Comparison of ENCODE assay signal across 17 cellular contexts in the genomic region with DNA sequence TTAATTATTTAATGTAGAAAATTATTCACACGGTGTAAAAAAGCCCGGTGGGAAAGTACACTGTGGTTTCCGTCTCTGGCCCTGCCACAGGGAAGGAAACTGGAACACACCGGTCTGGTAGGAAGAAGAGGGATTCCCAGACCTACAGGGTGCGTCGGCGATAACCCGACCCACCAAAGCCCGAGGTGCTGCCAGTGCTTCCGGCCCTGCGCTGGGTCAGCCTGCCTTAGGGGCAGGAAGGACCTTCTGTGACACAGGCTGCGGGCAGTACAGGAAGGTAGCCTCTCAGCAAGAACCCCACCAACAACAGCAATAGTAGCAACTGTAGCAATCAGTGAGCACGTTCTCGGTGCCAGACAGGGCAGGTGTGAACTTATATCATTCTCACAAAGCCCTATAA.
DNase-seq lines count a peak whose midpoint lies in the region; ATAC-seq, FAIRE-seq and TF ChIP-seq lines count a peak whose summit lies in the region.
"Had no signal": no experiment of that assay in that cellular context is flagged by ENCODE, and none has a peak within 500 bp of the region (broad histone marks: within the 10 kb centered on the region; RNA-seq: fewer than 3 reads in every experiment).

No MANE protein-coding gene starts in this region.

- no peaks in the 10 kb centered on the region for H3K9me3 ChIP-seq in BLaER1
- H3K9me3 ChIP-seq in H9 (ENCODE audit: control insufficient read depth, low read depth, low read length): no peaks in the 10 kb centered on the region
- no peaks in the 10 kb centered on the region for H3K9me3 ChIP-seq in H1 (ENCODE audit: insufficient read depth in 2 of 2, low read depth in 1 of 2, low read length in 1 of 2)
- no peaks in the 10 kb centered on the region for H3K9me3 ChIP-seq in neural progenitor cell (ENCODE audit: low read depth)
- H3K9me3 ChIP-seq: A549 had no signal

- no peak for TF ChIP-seq POLR2A in H1 (IDR thresholded peaks at IDR 0.05; ENCODE audit: control extremely low read depth in 1 of 2, low read depth in 2 of 2, low read length in 2 of 2)

- H3F3A ChIP-seq in neural progenitor cell (ENCODE audit: low read depth): no peaks in the 10 kb centered on the region

- H3K4ac ChIP-seq in H9 (ENCODE audit: low read depth, low read length): no peak overlapping the region
- H3K4ac ChIP-seq in H1 (replicated peaks; ENCODE audit: insufficient read length, low read depth, low read length): no peak overlapping the region

- H4K5ac ChIP-seq in H9 (ENCODE audit: insufficient read length, low read depth, low read length) (no peak overlapping the region), H1 (ENCODE audit: insufficient read length, low read depth, low read length) (no peak overlapping the region)

- peak; percentile 56 for DNase-seq in H9
- no peak for DNase-seq in H1 (ENCODE audit: low read depth in 1 of 2, low spot score in 2 of 2)
- DNase-seq in neural progenitor cell (ENCODE audit: low spot score): no peak
- DNase-seq in NCI-H748 treated with DMSO at 0.1 percent for 48 hours (lab: John Stamatoyannopoulos, UW): no peak
- DNase-seq: CD4-positive, CD25-positive, alpha-beta regulatory T cell; DMS79; NCI-H2029; NCI-H510A; SIG-M5 had no signal

- H3K27me3 Mint-ChIP-seq in H9 (ENCODE audit: low read depth): peaks cover 22% of the 10 kb centered on the region
- peaks cover 6% of the 10 kb centered on the region for H3K27me3 Mint-ChIP-seq in neural progenitor cell (ENCODE audit: insufficient read depth, low read depth)

- CTCF ChIA-PET in H1 (lab: Charles Lee; ENCODE audit: partially characterized antibody): interaction anchor here (0.6 to 3.6 kb wide), 33 partner anchors 9 to 1242 kb away, joined by 3 to 24 read pairs (median 4); no protein-coding TSS in a partner anchor

- no peaks in the 10 kb centered on the region for H3K36me3 Mint-ChIP-seq in H9 (ENCODE audit: insufficient read depth in 1 of 3, low read depth in 3 of 3)
- H3K36me3 Mint-ChIP-seq in neural progenitor cell: no peaks in the 10 kb centered on the region
- H3K36me3 Mint-ChIP-seq: CD4-positive, CD25-positive, alpha-beta regulatory T cell had no signal

- H3K36me3 ChIP-seq in BLaER1 (no peaks in the 10 kb centered on the region), H1 (ENCODE audit: control insufficient read depth in 2 of 4, insufficient read depth in 4 of 4, low read length in 3 of 4) (no peaks in the 10 kb centered on the region; a peak in 1 of 8 replicates), neural progenitor cell (no peaks in the 10 kb centered on the region)

- no peaks in the 10 kb centered on the region for H4K20me1 ChIP-seq in BLaER1
- H4K20me1 ChIP-seq in H9 (ENCODE audit: control insufficient read depth, insufficient read depth, insufficient read length): no peaks in the 10 kb centered on the region
- H4K20me1 ChIP-seq in H1 (replicated peaks in 1 of 2; ENCODE audit: control insufficient read depth in 1 of 2, insufficient read depth in 2 of 2, low read length in 2 of 2): no peaks in the 10 kb centered on the region
- H4K20me1 ChIP-seq in neural progenitor cell (ENCODE audit: low read depth): no peaks in the 10 kb centered on the region

- H3K4me2 ChIP-seq in BLaER1 (peak overlapping the region; percentile 92), H9 (ENCODE audit: insufficient read depth, insufficient read length, low read length) (no peak overlapping the region), H1 (ENCODE audit: insufficient read depth in 1 of 2, low read depth in 2 of 2, low read length in 2 of 2) (no peak overlapping the region), neural progenitor cell (peak overlapping the region; percentile 21)
- H3K4me2 ChIP-seq: A549 had no signal

- H3K4me1 Mint-ChIP-seq in H9 (peaks cover 27 to 30% of the 10 kb centered on the region in 2 experiments), neural progenitor cell (peaks cover 29% of the 10 kb centered on the region)
- H3K4me1 Mint-ChIP-seq: IgD-negative memory B cell had no signal

- TF ChIP-seq CTCF in H9 (conservative IDR thresholded peaks at IDR 0.05) (no peak), H1 (IDR thresholded peaks at IDR 0.05; ENCODE audit: control extremely low read depth in 1 of 3, insufficient read depth in 1 of 3, low read depth in 1 of 3, low read length in 3 of 3) (no peak), neural progenitor cell (IDR thresholded peaks at IDR 0.05) (no peak)

- no peaks in the 10 kb centered on the region for H3K23me2 ChIP-seq in H9 (ENCODE audit: insufficient read length, low read depth, low read length, poor library complexity, severe bottlenecking)
- no peaks in the 10 kb centered on the region for H3K23me2 ChIP-seq in H1 (ENCODE audit: low read depth, low read length)

- no peak overlapping the region for H3K9ac ChIP-seq in BLaER1
- no peak overlapping the region for H3K9ac ChIP-seq in H9 (ENCODE audit: extremely low read depth, insufficient read length, low read length)
- H3K9ac ChIP-seq in H1 (replicated peaks in 1 of 4; ENCODE audit: extremely low read depth in 1 of 4, low read depth in 3 of 4, low read length in 3 of 4): 0 out of 7 replicates have a peak overlapping the region, but pooled peaks of 1 of the 4 experiments have one; percentile 13
- H3K9ac ChIP-seq in neural progenitor cell: no peak overlapping the region
- H3K9ac ChIP-seq: GM23248 had no signal

- no peak overlapping the region for H4K8ac ChIP-seq in H9 (replicated peaks; ENCODE audit: insufficient read length, low read depth, low read length)
- no peak overlapping the region for H4K8ac ChIP-seq in H1 (ENCODE audit: extremely low read depth, insufficient read depth, low read length)

- H2BK15ac ChIP-seq in H9 (ENCODE audit: low read depth, low read length) (no peak overlapping the region), H1 (ENCODE audit: low read length) (peak overlapping the region; percentile 55; the same call in 1 of the 2 replicates)

- no peak for FAIRE-seq in H1 (lab: Jason Lieb, UNC)
- FAIRE-seq: A549, GM12892 had no signal

- H3K18ac ChIP-seq in H9 (ENCODE audit: insufficient read length, low read depth, low read length) (no peak overlapping the region), H1 (ENCODE audit: extremely low read depth, low read length) (peak overlapping the region; percentile 54; the same call in 1 of the 2 replicates)

- H3K56ac ChIP-seq in H9 (ENCODE audit: insufficient read length, low read depth, low read length) (no peak overlapping the region), H1 (replicated peaks; ENCODE audit: insufficient read length, low read depth, low read length) (no peak overlapping the region)

- no CpG with 5 or more reads among the region's 14 CpGs for WGBS in H9 (ENCODE audit: extremely low coverage, insufficient read length, low lambda C conversion rate)
- WGBS in H1 (ENCODE audit: extremely low coverage in 1 of 2, insufficient coverage in 1 of 2, insufficient read length in 1 of 2, insufficient replicate concordance in 2 of 2, low coverage in 1 of 2, low lambda C conversion rate in 2 of 2, missing lambda C conversion rate in 1 of 2), 2 experiments: 89% methylated on average over 14 of the region's 14 CpGs; no CpG with 5 or more reads in 1 of the 2 experiments

- H3K14ac ChIP-seq in H9 (ENCODE audit: insufficient read depth, low read length): no peak overlapping the region
- H3K14ac ChIP-seq in H1 (ENCODE audit: insufficient read length): no peak overlapping the region

- ATAC-seq in HG03469 (IDR thresholded peaks at IDR 0.05; ENCODE audit: unreplicated experiment) (no peak), GM19467 (IDR thresholded peaks at IDR 0.05; ENCODE audit: unreplicated experiment) (no peak)

- H2BK5ac ChIP-seq in H9 (ENCODE audit: insufficient read length, low read length) (no peak overlapping the region), H1 (ENCODE audit: low read depth, low read length) (no peak overlapping the region; the same call in 1 of the 2 replicates)

- H3K79me2 ChIP-seq in H9 (ENCODE audit: insufficient read depth, low read length) (no peaks in the 10 kb centered on the region), H1 (ENCODE audit: control insufficient read depth in 1 of 2, insufficient read depth in 2 of 2, low read length in 2 of 2) (no peaks in the 10 kb centered on the region), neural progenitor cell (ENCODE audit: low read depth) (no peaks in the 10 kb centered on the region)

- no peaks in the 10 kb centered on the region for H3K79me1 ChIP-seq in H9 (ENCODE audit: insufficient read depth, low read depth, low read length, poor library complexity, severe bottlenecking)
- H3K79me1 ChIP-seq in H1 (ENCODE audit: low read depth, low read length): no peaks in the 10 kb centered on the region

- TF ChIP-seq EP300 in H1 (IDR thresholded peaks at IDR 0.05; ENCODE audit: borderline replicate concordance in 1 of 2, low read depth in 2 of 2, low read length in 2 of 2): no peak

- H2BK120ac ChIP-seq in H9 (ENCODE audit: low read depth, low read length, poor library complexity, severe bottlenecking) (no peak overlapping the region), H1 (replicated peaks; ENCODE audit: low read depth, low read length) (no peak overlapping the region)

- H3K27me3 ChIP-seq in BLaER1 (no peaks in the 10 kb centered on the region), H9 (ENCODE audit: insufficient read depth, low read length) (no peaks in the 10 kb centered on the region; the same call in 1 of the 2 replicates), H1 (replicated peaks in 1 of 4; ENCODE audit: control insufficient read depth in 3 of 4, extremely low read depth in 1 of 4, insufficient read depth in 3 of 4, low read length in 3 of 4) (0 out of 7 replicates have a peak, but pooled peaks cover 0 to 3% (median 0%) of the 10 kb centered on the region in 4 experiments), neural progenitor cell (no peaks in the 10 kb centered on the region)

- H3K4me3 Mint-ChIP-seq in H9 (no peak overlapping the region), neural progenitor cell (no peak overlapping the region)
- H3K4me3 Mint-ChIP-seq: CD4-positive, CD25-positive, alpha-beta regulatory T cell; HFFc6; IgD-negative memory B cell had no signal

- POLR2A ChIA-PET in H1 (lab: Charles Lee; ENCODE audit: partially characterized antibody): interaction anchor here (0.6 to 1.1 kb wide), 3 partner anchors 9 to 300 kb away, joined by 3 to 4 read pairs (median 3); no protein-coding TSS in a partner anchor

- H3K27ac ChIP-seq in BLaER1 (0 out of 2 replicates have a peak overlapping the region, but pooled peaks have one; percentile 1), H9 (ENCODE audit: insufficient read length, low read depth, low read length) (no peak overlapping the region), H1 (ENCODE audit: low read depth, low read length) (no peak overlapping the region), neural progenitor cell (no peak overlapping the region)
- H3K27ac ChIP-seq: A549, GM23248 had no signal

- H3K4me1 ChIP-seq in BLaER1 (peaks cover 47% of the 10 kb centered on the region), H9 (ENCODE audit: insufficient read depth, low read length) (peaks cover 7% of the 10 kb centered on the region), H1 (replicated peaks in 1 of 4; ENCODE audit: control insufficient read depth in 3 of 4, insufficient read depth in 4 of 4, low read length in 3 of 4) (peaks cover 3 to 25% (median 14%) of the 10 kb centered on the region in 4 experiments; a peak in 5 of 7 replicates), neural progenitor cell (peaks cover 7% of the 10 kb centered on the region)
- H3K4me1 ChIP-seq: A549 had no signal

- H3K4me3 ChIP-seq in BLaER1 (no peak overlapping the region), H1 (ENCODE audit: extremely low read depth in 1 of 4, insufficient read depth in 2 of 4, low read depth in 3 of 4, low read length in 4 of 4) (no peak overlapping the region), neural progenitor cell (no peak overlapping the region)
- H3K4me3 ChIP-seq: A549, GM23248 had no signal

- H4K91ac ChIP-seq in H9 (ENCODE audit: insufficient read length, low read depth, low read length): no peak overlapping the region
- no peak overlapping the region for H4K91ac ChIP-seq in H1 (replicated peaks; ENCODE audit: insufficient read length, low read length)

- H3K27ac Mint-ChIP-seq in H9: peak overlapping the region in 1 of 3 experiments; percentile 64; a peak in 1 of 7 replicates
- no peak overlapping the region for H3K27ac Mint-ChIP-seq in neural progenitor cell
- H3K27ac Mint-ChIP-seq: CD4-positive, CD25-positive, alpha-beta regulatory T cell; HFFc6; IgD-negative memory B cell had no signal

- H2BK12ac ChIP-seq in H9 (ENCODE audit: insufficient read length, low read depth, low read length): no peak overlapping the region
- no peak overlapping the region for H2BK12ac ChIP-seq in H1 (ENCODE audit: low read depth, low read length)

- TF ChIP-seq RAD21 in H1 (IDR thresholded peaks at IDR 0.05 in 1 of 2, conservative IDR thresholded peaks at IDR 0.05 in 1 of 2; ENCODE audit: low read depth in 2 of 2, low read length in 2 of 2): no peak

- H3K23ac ChIP-seq in H9 (ENCODE audit: insufficient read length, low read depth, low read length) (no peak overlapping the region), H1 (ENCODE audit: insufficient read length) (no peak overlapping the region)

- no peak overlapping the region for H2AFZ ChIP-seq in H9 (ENCODE audit: low read length)
- no peak overlapping the region for H2AFZ ChIP-seq in H1 (ENCODE audit: low read length)
- peak overlapping the region; percentile 27 for H2AFZ ChIP-seq in neural progenitor cell (replicated peaks)
- H2AFZ ChIP-seq: GM23248 had no signal

- H3K9me3 Mint-ChIP-seq in H9 (no peaks in the 10 kb centered on the region; a peak in 1 of 5 replicates), neural progenitor cell (no peaks in the 10 kb centered on the region)
- H3K9me3 Mint-ChIP-seq: CD4-positive, CD25-positive, alpha-beta regulatory T cell; HFFc6; IgD-negative memory B cell had no signal

- no peak overlapping the region for H2BK20ac ChIP-seq in H9 (ENCODE audit: low read depth, low read length, poor library complexity, severe bottlenecking)
- no peak overlapping the region for H2BK20ac ChIP-seq in H1 (ENCODE audit: low read length)

- no peak overlapping the region for H3T11ph ChIP-seq in H9 (ENCODE audit: low read length)

- no peak overlapping the region for H2AK5ac ChIP-seq in H9 (ENCODE audit: insufficient read length, low read length)
- no peak overlapping the region for H2AK5ac ChIP-seq in H1 (ENCODE audit: low read depth, low read length)

Comparison
In these comparisons a context has a peak if more than half of its experiments do, and no peak if none do; other contexts are left out.
1. H3K4me2 ChIP-seq: peak in BLaER1 (single experiment) and neural progenitor cell (single experiment); none in H9 (single experiment) and H1 (0 of 2).